In the genomic region with DNA sequence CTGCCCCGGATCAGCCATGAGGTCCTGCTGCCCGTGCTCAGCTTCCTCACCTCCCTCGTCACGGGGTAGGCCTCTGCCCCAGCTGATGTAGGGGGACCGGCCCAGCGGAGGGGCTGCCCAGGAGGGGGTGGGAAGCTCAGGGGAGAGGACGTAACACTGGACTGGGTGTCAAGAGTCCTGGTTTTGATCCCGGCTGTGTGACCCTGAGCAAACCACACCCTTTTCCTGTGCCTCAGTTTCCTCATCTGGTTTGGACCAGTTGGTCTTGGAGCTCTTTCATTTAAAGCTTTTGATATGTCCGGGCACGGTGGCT, we compare ENCODE assay signal across 19 cellular contexts. TPM values are rescaled to one million over a fixed set of nuclear protein-coding genes. Genes with fewer than 3 reads are reported as not detected.
DNase-seq lines count a peak whose midpoint lies in the region; ATAC-seq and TF ChIP-seq lines count a peak whose summit lies in the region.
"Had no signal": no experiment of that assay in that cellular context is flagged by ENCODE, and none has a peak within 500 bp of the region (broad histone marks: within the 10 kb centered on the region; RNA-seq: fewer than 3 reads in every experiment).

No MANE protein-coding gene starts in this region.

- H3K9me3 ChIP-seq in breast epithelium (no peaks in the 10 kb centered on the region), tibial nerve (no peaks in the 10 kb centered on the region)
- H3K9me3 ChIP-seq: SJSA1 had no signal

- DNase-seq in HL-60 (ENCODE audit: low read depth in 1 of 2, low spot score in 1 of 2) (no peak), breast epithelium (ENCODE audit: low spot score in 2 of 2) (no peak), osteocyte (ENCODE audit: extremely low spot score, unreplicated experiment) (peak; percentile 79), tibial nerve (ENCODE audit: low spot score in 2 of 2) (no peak), dorsolateral prefrontal cortex (no peak), RKO (ENCODE audit: low spot score) (no peak)
- DNase-seq: activated CD4-positive, alpha-beta T cell treated with anti-CD3 and anti-CD28 coated beads for 4 hours; activated CD8-positive, alpha-beta memory T cell treated with anti-CD3 and anti-CD28 coated beads, Interleukin-2, amount 50 U/mL, for 48 hours; activated naive CD4-positive, alpha-beta T cell; hippocampal formation; NCI-H1694; NCI-H345; small intestine had no signal

- no peak overlapping the region for H3K27ac Mint-ChIP-seq in osteocyte (ENCODE audit: unreplicated experiment)
- H3K27ac Mint-ChIP-seq: stimulated activated effector memory CD8-positive, alpha-beta T cell treated with anti-CD3 and anti-CD28 coated beads, Interleukin-12 subunit alpha, Interleukin-12 subunit beta, amount 100 ng/mL, for 72 hours had no signal

- H3K27me3 Mint-ChIP-seq in osteocyte (ENCODE audit: unreplicated experiment): no peaks in the 10 kb centered on the region

- no peak for TF ChIP-seq CTCF in HL-60 (IDR thresholded peaks at IDR 0.05; ENCODE audit: insufficient read depth, low read length)
- TF ChIP-seq CTCF in breast epithelium (IDR thresholded peaks at IDR 0.05): no peak
- no peak for TF ChIP-seq CTCF in osteocyte (IDR thresholded peaks at IDR 0.05)
- no peak for TF ChIP-seq CTCF in tibial nerve (IDR thresholded peaks at IDR 0.05)
- TF ChIP-seq CTCF in dorsolateral prefrontal cortex (IDR thresholded peaks at IDR 0.05 in 54 of 56, conservative IDR thresholded peaks at IDR 0.05 in 2 of 56; ENCODE audit: low read depth in 1 of 56, partially characterized antibody in 56 of 56): no peak

- peaks cover 17% of the 10 kb centered on the region for H3K4me1 Mint-ChIP-seq in osteocyte (ENCODE audit: unreplicated experiment)

- TF ChIP-seq POLR2A in breast epithelium (IDR thresholded peaks at IDR 0.05) (no peak), tibial nerve (IDR thresholded peaks at IDR 0.05) (no peak)

- H3K36me3 Mint-ChIP-seq in osteocyte (ENCODE audit: unreplicated experiment): peaks cover 8% of the 10 kb centered on the region

- H3K4me3 Mint-ChIP-seq in osteocyte (ENCODE audit: unreplicated experiment): no peak overlapping the region
- H3K4me3 Mint-ChIP-seq: mesothelial cell of epicardium; stimulated activated effector memory CD8-positive, alpha-beta T cell treated with anti-CD3 and anti-CD28 coated beads, Interleukin-12 subunit alpha, Interleukin-12 subunit beta, amount 100 ng/mL, for 72 hours had no signal

- 81% methylated on average over 10 of the region's 10 CpGs for WGBS in tibial nerve, 2 donors

- no peaks in the 10 kb centered on the region for H3K9me3 Mint-ChIP-seq in osteocyte (ENCODE audit: unreplicated experiment)
- H3K9me3 Mint-ChIP-seq: mesothelial cell of epicardium; stimulated activated effector memory CD8-positive, alpha-beta T cell treated with anti-CD3 and anti-CD28 coated beads, Interleukin-12 subunit alpha, Interleukin-12 subunit beta, amount 100 ng/mL, for 72 hours had no signal

- H3K4me3 ChIP-seq in HL-60 (replicated peaks; ENCODE audit: insufficient read depth, low read length): no peak overlapping the region
- peak overlapping the region in 2 of 3 donors; percentile 37 to 66 for H3K4me3 ChIP-seq in breast epithelium
- peak overlapping the region in 1 of 4 donors; percentile 43 for H3K4me3 ChIP-seq in tibial nerve
- no peak overlapping the region for H3K4me3 ChIP-seq in dorsolateral prefrontal cortex
- H3K4me3 ChIP-seq: SJSA1 had no signal

- no peak for TF ChIP-seq EP300 in tibial nerve (IDR thresholded peaks at IDR 0.05)

- H3K27ac ChIP-seq in HL-60 (replicated peaks) (peak overlapping the region; percentile 87), breast epithelium (peak overlapping the region; percentile 93 to 100), tibial nerve (peak overlapping the region; percentile 87 to 98 (median 92)), dorsolateral prefrontal cortex (peak overlapping the region in 3 of 59 donors; percentile 61 to 65 (median 63))
- H3K27ac ChIP-seq: SJSA1 had no signal

- H3K27me3 ChIP-seq in HL-60 (ENCODE audit: insufficient read depth, poor library complexity, severe bottlenecking): no peaks in the 10 kb centered on the region
- H3K27me3 ChIP-seq in breast epithelium: no peaks in the 10 kb centered on the region
- H3K27me3 ChIP-seq in tibial nerve: no peaks in the 10 kb centered on the region
- H3K27me3 ChIP-seq in dorsolateral prefrontal cortex: no peaks in the 10 kb centered on the region
- H3K27me3 ChIP-seq: SJSA1 had no signal

- H3K4me1 ChIP-seq in breast epithelium (peaks cover 0 to under 1% of the 10 kb centered on the region in 2 donors), tibial nerve (peaks cover 0 to 60% (median 19%) of the 10 kb centered on the region in 4 donors)
- H3K4me1 ChIP-seq: SJSA1 had no signal

- intact Hi-C loops in breast epithelium (cut with DNase I; ENCODE audit: low total_unique reads): no loop called here
- intact Hi-C loops in dorsolateral prefrontal cortex (cut with DNase I): no loop called here

- H3K36me3 ChIP-seq in breast epithelium: no peaks in the 10 kb centered on the region
- peaks cover 4 to 97% (median 6%) of the 10 kb centered on the region in 3 donors for H3K36me3 ChIP-seq in tibial nerve

- no peak for ATAC-seq in HG03095 (IDR thresholded peaks at IDR 0.05; ENCODE audit: unreplicated experiment)

RNA-seq across cellular contexts. Expression of gene WDR81, which starts 6.6 kb away (rescaled TPM):
- 10 to 100 TPM; 36.6 to 52.6 (median 41.6) TPM for total RNA-seq in breast epithelium
- total RNA-seq in osteocyte: 30.8 and 33.3 TPM in 2 replicates
- 100 to 1,000 TPM in 2 of 4 donors, 10 to 100 TPM in 2; 54.4 to 111 (median 92.0) TPM for total RNA-seq in tibial nerve
- 10 to 100 TPM; 12.9 to 29.4 (median 19.8) TPM for total RNA-seq in dorsolateral prefrontal cortex

RNA-seq across cellular contexts. Expression of gene SERPINF2, which starts 11.5 kb away (rescaled TPM):
- total RNA-seq in breast epithelium (10 to 100 TPM; 18.4 to 30.1 (median 21.3) TPM), osteocyte (0.38 and 0.50 TPM in 2 replicates), tibial nerve (10 to 100 TPM in 2 of 4 donors, 1 to 10 TPM in 2; 6.1 to 21.3 (median 11.4) TPM), dorsolateral prefrontal cortex (1 to 10 TPM in 115 of 120 experiments, under 1 TPM in 5; 0.48 to 7.8 (median 2.1) TPM)
- total RNA-seq: H4, SJSA1 had no signal

RNA-seq across cellular contexts. Expression of gene TLCD2, which starts 21.0 kb away (rescaled TPM):
- total RNA-seq in breast epithelium: 10 to 100 TPM in 1 of 3 donors, 1 to 10 TPM in 2; 3.7 to 10.9 (median 6.9) TPM
- total RNA-seq in osteocyte: 4.2 and 4.7 TPM in 2 replicates
- 10 to 100 TPM in 3 of 4 donors, 1 to 10 TPM in 1; 7.5 to 11.8 (median 11.1) TPM for total RNA-seq in tibial nerve
- 1 to 10 TPM in 88 of 120 experiments, under 1 TPM in 32; 0.41 to 3.5 (median 1.3) TPM for total RNA-seq in dorsolateral prefrontal cortex

RNA-seq across cellular contexts. Expression of gene SERPINF1, which starts 30.7 kb away (rescaled TPM):
- total RNA-seq in breast epithelium (1,000 to 10,000 TPM in 1 of 3 donors, 100 to 1,000 TPM in 2; 427 to 3,050 (median 615) TPM), osteocyte (164 and 175 TPM in 2 replicates), tibial nerve (1,000 to 10,000 TPM in 1 of 4 donors, 100 to 1,000 TPM in 3; 720 to 2,221 (median 908) TPM), dorsolateral prefrontal cortex (100 to 1,000 TPM in 32 of 120 experiments, 10 to 100 TPM in 88; 32.7 to 130 (median 83.9) TPM)
- total RNA-seq: dermis blood vessel endothelial cell, SJSA1 had no signal

RNA-seq across cellular contexts. Expression of gene PRPF8, which starts 46.5 kb away (rescaled TPM):
- total RNA-seq in breast epithelium: 100 to 1,000 TPM; 173 to 183 (median 176) TPM
- total RNA-seq in osteocyte: 238 and 262 TPM in 2 replicates
- 100 to 1,000 TPM; 176 to 235 (median 194) TPM for total RNA-seq in tibial nerve
- 100 to 1,000 TPM; 220 to 305 (median 265) TPM for total RNA-seq in dorsolateral prefrontal cortex

Comparison
In these comparisons a context has a peak if more than half of its experiments do, and no peak if none do; other contexts are left out.
1. H3K4me3 ChIP-seq: peak in breast epithelium (2 of 3); none in HL-60 (single experiment) and dorsolateral prefrontal cortex (0 of 59).